In the genomic region with DNA sequence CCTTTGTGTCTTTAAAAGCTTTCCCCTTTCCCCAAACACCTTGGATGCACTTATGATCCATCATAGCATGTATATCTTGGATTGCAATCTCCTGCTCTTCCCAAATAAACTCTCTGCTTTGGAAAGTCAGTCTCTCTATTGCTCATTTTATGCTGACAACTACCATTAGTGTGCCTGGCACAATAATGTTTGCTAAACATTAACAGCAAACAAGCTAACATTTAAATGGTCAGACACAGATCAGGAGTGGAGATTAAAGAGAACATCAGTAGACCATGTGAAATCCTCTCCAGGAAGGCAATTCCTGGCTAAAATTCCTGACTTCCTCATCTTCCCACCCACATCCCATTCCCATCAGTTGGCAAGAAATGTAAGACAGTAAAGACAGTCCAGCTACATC, we compare ENCODE assay signal across 26 cellular contexts. TPM values are rescaled to one million over a fixed set of nuclear protein-coding genes. Genes with fewer than 3 reads are reported as not detected.
A peak's percentile ranks its signal among the peaks of the same experiment; 100 is the strongest.
DNase-seq lines count a peak whose midpoint lies in the region; ATAC-seq and TF ChIP-seq lines count a peak whose summit lies in the region.
"Had no signal": no experiment of that assay in that cellular context is flagged by ENCODE, and none has a peak within 500 bp of the region (broad histone marks: within the 10 kb centered on the region; RNA-seq: fewer than 3 reads in every experiment).

No MANE protein-coding gene starts in this region.

- no peak for TF ChIP-seq CTCF in 22Rv1 (IDR thresholded peaks at IDR 0.05)
- TF ChIP-seq CTCF in GM23338 (conservative IDR thresholded peaks at IDR 0.05; ENCODE audit: low read depth in 2 of 2) = no peak
- TF ChIP-seq CTCF in tibial artery (IDR thresholded peaks at IDR 0.05) = no peak

- ATAC-seq in GM23338 (no peak), left lobe of liver (peak; percentile 80), HG03520 (IDR thresholded peaks at IDR 0.05; ENCODE audit: unreplicated experiment) (no peak)
- ATAC-seq: GM12878 had no signal

- H3K4me3 ChIP-seq in GM23338 = no peak overlapping the region
- peak overlapping the region; percentile 11 for H3K4me3 ChIP-seq in endocrine pancreas (ENCODE audit: control insufficient read depth, insufficient read depth, low read length)
- H3K4me3 ChIP-seq in tibial artery = no peak overlapping the region
- H3K4me3 ChIP-seq: GM12878, PC-9 had no signal

- H3K27me3 ChIP-seq in GM23338 (ENCODE audit: insufficient read depth) = no peaks in the 10 kb centered on the region
- H3K27me3 ChIP-seq in endocrine pancreas (ENCODE audit: control insufficient read depth, insufficient read depth, low read length) = no peaks in the 10 kb centered on the region
- no peaks in the 10 kb centered on the region for H3K27me3 ChIP-seq in tibial artery

- no peaks in the 10 kb centered on the region for H3K79me2 ChIP-seq in GM23338 (replicated peaks; ENCODE audit: insufficient read depth)

- no peaks in the 10 kb centered on the region for H3K36me3 Mint-ChIP-seq in GM23338 (ENCODE audit: low read depth)

- peaks cover 4% of the 10 kb centered on the region; the same call in 1 of the 2 replicates for H3K9me2 ChIP-seq in GM23338 (ENCODE audit: insufficient read depth)

- H2AFZ ChIP-seq in GM23338 = no peak overlapping the region
- H2AFZ ChIP-seq: PC-9 had no signal

- intact Hi-C loops in tibial artery (cut with DNase I; ENCODE audit: low total_unique reads) = no loop called here

- H3F3A ChIP-seq in GM23338 (replicated peaks; ENCODE audit: low read depth) = no peaks in the 10 kb centered on the region

- H3K4me2 ChIP-seq in GM23338 = no peak overlapping the region
- H3K4me2 ChIP-seq: PC-9 had no signal

- H4K20me1 ChIP-seq in GM23338 (replicated peaks; ENCODE audit: insufficient read depth) = no peaks in the 10 kb centered on the region

- H3K9ac ChIP-seq in endocrine pancreas (ENCODE audit: control insufficient read depth, insufficient read depth, low read length) = no peak overlapping the region

- H3K27me3 Mint-ChIP-seq in GM23338 (ENCODE audit: insufficient read depth, low read depth, poor library complexity) = peaks cover 2% of the 10 kb centered on the region
- H3K27me3 Mint-ChIP-seq: CD4-positive, alpha-beta memory T cell had no signal

- H3K36me3 ChIP-seq in GM23338 (ENCODE audit: insufficient read depth) (no peaks in the 10 kb centered on the region), endocrine pancreas (ENCODE audit: control insufficient read depth, insufficient read depth, low read length) (no peaks in the 10 kb centered on the region), tibial artery (no peaks in the 10 kb centered on the region)

- H3K27ac Mint-ChIP-seq in GM23338 = peak overlapping the region; percentile 13; the same call in 1 of the 2 replicates

- H3K27ac ChIP-seq in 22Rv1 (peak overlapping the region; percentile 37; the same call in 1 of the 2 replicates), GM23338 (ENCODE audit: low read depth) (no peak overlapping the region), tibial artery (no peak overlapping the region)
- H3K27ac ChIP-seq: PC-9 had no signal

- H3K4me1 ChIP-seq in GM23338 (ENCODE audit: insufficient read depth) (no peaks in the 10 kb centered on the region), endocrine pancreas (ENCODE audit: control insufficient read depth, insufficient read depth, low read length) (peaks cover 6% of the 10 kb centered on the region), tibial artery (no peaks in the 10 kb centered on the region)
- H3K4me1 ChIP-seq: Caco-2 had no signal

- no peaks in the 10 kb centered on the region; the same call in 2 of the 3 replicates for H3K4me1 Mint-ChIP-seq in GM23338

- H3K4me3 Mint-ChIP-seq in GM23338 = no peak overlapping the region
- H3K4me3 Mint-ChIP-seq: CD4-positive, alpha-beta memory T cell had no signal

- H3K9me3 ChIP-seq in endocrine pancreas (ENCODE audit: control insufficient read depth, low read length) (no peaks in the 10 kb centered on the region), tibial artery (no peaks in the 10 kb centered on the region)
- H3K9me3 ChIP-seq: Caco-2 had no signal

- no peaks in the 10 kb centered on the region for H3K9me3 Mint-ChIP-seq in GM23338

- DNase-seq in GM23338 (ENCODE audit: low spot score) (no peak), left lobe of liver (ENCODE audit: low spot score) (no peak), activated T-cell treated with anti-CD3 and anti-CD28 coated beads for 4 hours (no peak), tibial artery (no peak)
- DNase-seq: C1 segment of cervical spinal cord; Caco-2; CD4-positive, alpha-beta memory T cell; DMS 273 treated with DMSO at 0.1 percent for 48 hours; DMS79; EL; GDM1; HCEC 1CT; IMR-90; KG1; MM.1S; NCI-H2029; NCI-H2227 treated with DMSO at 0.1 percent for 48 hours; NK-92 treated with Interleukin-12 subunit alpha and Interleukin-12 subunit beta, amount 100 ng/mL, for 24 hours; PC-9; Right ventricle myocardium superior; RPMI8226; SW 1271 had no signal

TF ChIP-seq in GM23338, 12 proteins besides CTCF, POLR2A, EP300 and RAD21 (continues in another document):
- TF ChIP-seq ZNF331 (CRISPR knock-in tag; IDR thresholded peaks at IDR 0.05; ENCODE audit: low read depth) = no peak
- TF ChIP-seq ZNF114 (CRISPR knock-in tag; IDR thresholded peaks at IDR 0.05) = no peak
- TF ChIP-seq EZH2phosphoT487 (IDR thresholded peaks at IDR 0.05; ENCODE audit: unreplicated experiment) = no peak
- TF ChIP-seq, protein P1, sequence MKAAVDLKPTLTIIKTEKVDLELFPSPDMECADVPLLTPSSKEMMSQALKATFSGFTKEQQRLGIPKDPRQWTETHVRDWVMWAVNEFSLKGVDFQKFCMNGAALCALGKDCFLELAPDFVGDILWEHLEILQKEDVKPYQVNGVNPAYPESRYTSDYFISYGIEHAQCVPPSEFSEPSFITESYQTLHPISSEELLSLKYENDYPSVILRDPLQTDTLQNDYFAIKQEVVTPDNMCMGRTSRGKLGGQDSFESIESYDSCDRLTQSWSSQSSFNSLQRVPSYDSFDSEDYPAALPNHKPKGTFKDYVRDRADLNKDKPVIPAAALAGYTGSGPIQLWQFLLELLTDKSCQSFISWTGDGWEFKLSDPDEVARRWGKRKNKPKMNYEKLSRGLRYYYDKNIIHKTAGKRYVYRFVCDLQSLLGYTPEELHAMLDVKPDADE (IDR thresholded peaks at IDR 0.05) = no peak
- TF ChIP-seq, protein P2, sequence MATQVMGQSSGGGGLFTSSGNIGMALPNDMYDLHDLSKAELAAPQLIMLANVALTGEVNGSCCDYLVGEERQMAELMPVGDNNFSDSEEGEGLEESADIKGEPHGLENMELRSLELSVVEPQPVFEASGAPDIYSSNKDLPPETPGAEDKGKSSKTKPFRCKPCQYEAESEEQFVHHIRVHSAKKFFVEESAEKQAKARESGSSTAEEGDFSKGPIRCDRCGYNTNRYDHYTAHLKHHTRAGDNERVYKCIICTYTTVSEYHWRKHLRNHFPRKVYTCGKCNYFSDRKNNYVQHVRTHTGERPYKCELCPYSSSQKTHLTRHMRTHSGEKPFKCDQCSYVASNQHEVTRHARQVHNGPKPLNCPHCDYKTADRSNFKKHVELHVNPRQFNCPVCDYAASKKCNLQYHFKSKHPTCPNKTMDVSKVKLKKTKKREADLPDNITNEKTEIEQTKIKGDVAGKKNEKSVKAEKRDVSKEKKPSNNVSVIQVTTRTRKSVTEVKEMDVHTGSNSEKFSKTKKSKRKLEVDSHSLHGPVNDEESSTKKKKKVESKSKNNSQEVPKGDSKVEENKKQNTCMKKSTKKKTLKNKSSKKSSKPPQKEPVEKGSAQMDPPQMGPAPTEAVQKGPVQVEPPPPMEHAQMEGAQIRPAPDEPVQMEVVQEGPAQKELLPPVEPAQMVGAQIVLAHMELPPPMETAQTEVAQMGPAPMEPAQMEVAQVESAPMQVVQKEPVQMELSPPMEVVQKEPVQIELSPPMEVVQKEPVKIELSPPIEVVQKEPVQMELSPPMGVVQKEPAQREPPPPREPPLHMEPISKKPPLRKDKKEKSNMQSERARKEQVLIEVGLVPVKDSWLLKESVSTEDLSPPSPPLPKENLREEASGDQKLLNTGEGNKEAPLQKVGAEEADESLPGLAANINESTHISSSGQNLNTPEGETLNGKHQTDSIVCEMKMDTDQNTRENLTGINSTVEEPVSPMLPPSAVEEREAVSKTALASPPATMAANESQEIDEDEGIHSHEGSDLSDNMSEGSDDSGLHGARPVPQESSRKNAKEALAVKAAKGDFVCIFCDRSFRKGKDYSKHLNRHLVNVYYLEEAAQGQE (IDR thresholded peaks at IDR 0.05; ENCODE audit: unreplicated experiment) = no peak
- TF ChIP-seq STAT1 (IDR thresholded peaks at IDR 0.05; ENCODE audit: unreplicated experiment) = no peak
- no peak for TF ChIP-seq CREB1 (CRISPR knock-in tag; IDR thresholded peaks at IDR 0.05; ENCODE audit: low read depth)

RNA-seq across cellular contexts. Expression of a gene that starts 44.3 kb away (rescaled TPM):
- 24.4 and 37.6 TPM in 2 replicates for total RNA-seq in GM23338 (2014; rRNA removed; shearing (Covaris generic))
- polyA plus RNA-seq in GM23338 (2016; fragmentation: Nextera tagmentation; extraction: Ambion mirVana) = 205 and 229 TPM in 2 replicates
- total RNA-seq in left lobe of liver = 17.9 TPM
